In the genomic region with DNA sequence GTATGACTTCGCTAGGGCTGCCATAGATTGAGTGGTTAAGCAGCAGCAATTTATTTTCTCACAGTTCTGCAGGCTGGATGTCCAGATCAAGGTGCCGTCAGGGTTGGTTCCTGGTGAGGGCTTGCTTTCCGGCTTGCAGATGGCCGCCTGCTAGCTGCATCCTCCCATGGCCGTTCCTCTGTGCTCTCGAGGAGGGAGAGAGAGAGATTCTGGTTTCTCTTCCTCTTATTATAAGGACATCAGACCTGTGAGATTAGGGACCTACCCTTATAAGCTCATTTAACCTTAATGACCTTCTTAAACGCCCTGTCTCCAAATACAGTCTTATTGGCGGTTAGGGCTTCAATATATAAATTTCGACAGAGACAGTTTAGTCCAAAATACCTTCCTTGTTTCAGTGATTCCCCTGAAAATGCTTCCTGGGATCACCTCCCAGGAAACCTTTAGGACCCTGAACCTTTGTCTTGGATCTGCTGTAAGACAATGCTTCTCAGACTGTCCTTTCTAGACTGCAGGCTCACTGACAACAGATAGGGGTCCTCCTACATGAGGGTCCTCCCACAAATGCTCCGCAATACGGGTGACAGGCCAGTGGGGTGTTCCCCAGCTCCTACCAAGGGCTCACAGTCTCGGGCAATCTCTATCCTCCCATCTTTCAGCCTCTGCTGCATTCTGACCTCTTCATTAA, we compare ENCODE assay signal across 22 cellular contexts.
"Had no signal": no experiment of that assay in that cellular context is flagged by ENCODE, and none has a peak within 500 bp of the region (broad histone marks: within the 10 kb centered on the region; RNA-seq: fewer than 3 reads in every experiment).

No MANE protein-coding gene starts in this region.

- H3K4me1 ChIP-seq: right atrium auricular region had no signal

- H3K4me3 ChIP-seq: right atrium auricular region had no signal

- FAIRE-seq: colon, TTC549 had no signal

- ATAC-seq: activated CD8-positive, alpha-beta T cell treated with anti-CD3 and anti-CD28 coated beads, Interleukin-2, amount 10 ng/mL, durations not matched to agents 7 days and 5 days; activated naive CD4-positive, alpha-beta T cell treated with anti-CD3 and anti-CD28 coated beads, Interleukin-2, amount 50 U/mL, for 72 hours; esophagus mucosa; left ventricle myocardium superior; natural killer cell treated with Interleukin-12 subunit alpha and Interleukin-12 subunit beta and Interleukin-15 and Interleukin-18, amount 100 ng/mL, for 72 hours had no signal

- H3K36me3 Mint-ChIP-seq: activated naive CD4-positive, alpha-beta T cell treated with anti-CD3 and anti-CD28 coated beads, Interleukin-2, amount 50 U/mL, for 72 hours; natural killer cell treated with Interleukin-12 subunit alpha and Interleukin-12 subunit beta and Interleukin-15 and Interleukin-18, amount 100 ng/mL, for 72 hours had no signal

- H3K27me3 ChIP-seq: right atrium auricular region had no signal

- H3K9me3 Mint-ChIP-seq: activated CD4-positive, alpha-beta T cell treated with anti-CD3 and anti-CD28 coated beads, Interleukin-2, amount 10 ng/mL, durations not matched to agents 24 days and 14 days; natural killer cell treated with Interleukin-12 subunit alpha and Interleukin-12 subunit beta and Interleukin-15 and Interleukin-18, amount 100 ng/mL, for 72 hours had no signal

- H3K36me3 ChIP-seq: right atrium auricular region had no signal

- DNase-seq: activated CD4-positive, alpha-beta T cell treated with anti-CD3 and anti-CD28 coated beads, Interleukin-2, amount 10 ng/mL, durations not matched to agents 24 days and 14 days; activated CD4-positive, CD25-positive, alpha-beta regulatory T cell; activated CD8-positive, alpha-beta memory T cell treated with anti-CD3 and anti-CD28 coated beads, Interleukin-2, amount 50 U/mL, for 4 hours; activated CD8-positive, alpha-beta T cell treated with anti-CD3 and anti-CD28 coated beads, Interleukin-2, amount 10 ng/mL, durations not matched to agents 7 days and 5 days; activated gamma-delta T cell; activated T-cell treated with anti-CD3 and anti-CD28 coated beads, Interleukin-2, amount 50 U/mL, for 48 hours; amniotic stem cell; left ventricle myocardium superior; mesenchymal stem cell; nucleus accumbens; stimulated activated CD4-positive, alpha-beta T cell treated with anti-CD3 and anti-CD28 coated beads, Interleukin-4, amount 100 ng/mL, for 24 hours; stimulated activated naive CD4-positive, alpha-beta T cell treated with Interleukin-2 at 50 U/mL for 16 hours; substantia nigra; T-helper 2 cell; trophoblast cell had no signal

- H3K27me3 Mint-ChIP-seq: activated CD4-positive, alpha-beta T cell treated with anti-CD3 and anti-CD28 coated beads, Interleukin-2, amount 10 ng/mL, durations not matched to agents 24 days and 14 days had no signal

- H3K4me3 Mint-ChIP-seq: activated CD4-positive, alpha-beta T cell treated with anti-CD3 and anti-CD28 coated beads, Interleukin-2, amount 10 ng/mL, durations not matched to agents 24 days and 14 days; activated CD8-positive, alpha-beta T cell treated with anti-CD3 and anti-CD28 coated beads, Interleukin-2, amount 10 ng/mL, durations not matched to agents 7 days and 5 days; natural killer cell treated with Interleukin-12 subunit alpha and Interleukin-12 subunit beta and Interleukin-15 and Interleukin-18, amount 100 ng/mL, for 72 hours had no signal

- H3K4me1 Mint-ChIP-seq: activated CD4-positive, alpha-beta T cell treated with anti-CD3 and anti-CD28 coated beads, Interleukin-2, amount 10 ng/mL, durations not matched to agents 24 days and 14 days had no signal

- H3K27ac Mint-ChIP-seq: activated CD4-positive, alpha-beta T cell treated with anti-CD3 and anti-CD28 coated beads, Interleukin-2, amount 10 ng/mL, durations not matched to agents 24 days and 14 days; activated CD8-positive, alpha-beta T cell treated with anti-CD3 and anti-CD28 coated beads, Interleukin-2, amount 10 ng/mL, durations not matched to agents 7 days and 5 days; activated naive CD4-positive, alpha-beta T cell treated with anti-CD3 and anti-CD28 coated beads, Interleukin-2, amount 50 U/mL, for 72 hours; natural killer cell treated with Interleukin-12 subunit alpha and Interleukin-12 subunit beta and Interleukin-15 and Interleukin-18, amount 100 ng/mL, for 72 hours; progenitor cell of endocrine pancreas had no signal

- H3K27ac ChIP-seq: right atrium auricular region had no signal
